Comparison of ENCODE assay signal across 8 cellular contexts in genomic region chr9:113349434-113350337, GRCh38. TPM values are rescaled to one million over a fixed set of nuclear protein-coding genes. Genes with fewer than 3 reads are reported as not detected.
DNase-seq lines count a peak whose midpoint lies in the region; ATAC-seq and TF ChIP-seq lines count a peak whose summit lies in the region.

BSPRY (plus strand) TSS chr9:113349541; CDS start chr9:113349580, 39 bp downstream.

- H3K4me2 ChIP-seq in SK-N-SH, result peak within 1 kb of the TSS; percentile 55; the same call in 1 of the 2 replicates

- no peak within 1 kb of the TSS for H3K27ac Mint-ChIP-seq in memory B cell

- TF ChIP-seq EP300 in SK-N-SH (IDR thresholded peaks at IDR 0.05; ENCODE audit: borderline replicate concordance in 1 of 2, low read depth in 1 of 2, low read length in 1 of 2) (no peak), tibial nerve (IDR thresholded peaks at IDR 0.05) (no peak)

- no peaks in the 10 kb centered on the region for H3K9me3 Mint-ChIP-seq in memory B cell

- POLR2A ChIA-PET in SK-N-SH (lab: Yijun Ruan, JAX), result interaction anchor here (0.6 to 3.8 kb wide), 3 partner anchors 10 to 135 kb away, joined by 3 to 21 read pairs (median 5); partner anchors contain the start of genes CDC26, PRPF4 and WDR31

- no peak within 1 kb of the TSS for H3K9ac ChIP-seq in SK-N-SH

- H3K36me3 ChIP-seq in SK-N-SH (replicated peaks in 1 of 2; ENCODE audit: control insufficient read depth in 1 of 2, insufficient read depth in 2 of 2, low read length in 1 of 2) (no peaks in the 10 kb centered on the region), tibial nerve (no peaks in the 10 kb centered on the region)

- 26% methylated on average over 28 of the region's 80 CpGs for WGBS in SK-N-SH (ENCODE audit: low lambda C conversion rate)
- WGBS in tibial nerve, 2 donors, result 4 to 5% methylated on average over 52 to 58 of the region's 80 CpGs

- H3K27me3 ChIP-seq in SK-N-SH (ENCODE audit: insufficient read depth) (peaks cover 29% of the 10 kb centered on the region), tibial nerve (peaks cover 0 to 34% of the 10 kb centered on the region in 2 donors)

- H3K9me3 ChIP-seq in SK-N-SH, result no peaks in the 10 kb centered on the region
- H3K9me3 ChIP-seq in tibial nerve, result no peaks in the 10 kb centered on the region

- peak within 1 kb of the TSS in 1 of 2 experiments; percentile 51; a peak in 2 of 4 replicates for H3K4me3 ChIP-seq in SK-N-SH (ENCODE audit: low read depth in 2 of 2, low read length in 1 of 2)
- H3K4me3 ChIP-seq in tibial nerve, result peak within 1 kb of the TSS; percentile 20 to 55 (median 33)

- no peak for TF ChIP-seq POLR2A in tibial nerve (IDR thresholded peaks at IDR 0.05)

- no peak for TF ChIP-seq CTCF in GM13976 (IDR thresholded peaks at IDR 0.05; ENCODE audit: borderline replicate concordance, control extremely low read depth, extremely low read depth, insufficient read depth, missing control alignments)
- TF ChIP-seq CTCF in SK-N-SH (IDR thresholded peaks at IDR 0.05), result no peak
- TF ChIP-seq CTCF in tibial nerve (IDR thresholded peaks at IDR 0.05), result no peak

- peak within 1 kb of the TSS; percentile 83 for H3K4me3 Mint-ChIP-seq in memory B cell

- no peaks in the 10 kb centered on the region for H3K79me2 ChIP-seq in SK-N-SH (ENCODE audit: insufficient read depth)

- CTCF ChIA-PET in SK-N-SH (lab: Yijun Ruan, JAX), result interaction anchor here (1.1 to 2.1 kb wide), 6 partner anchors 9 to 76 kb away, joined by 3 to 6 read pairs (median 4); partner anchors contain the start of gene ALAD

- in situ Hi-C loops in GM13976 (cut with MboI; ENCODE audit: low sequenced_read_pairs, unreplicated experiment), result no loop called here

- no peak within 1 kb of the TSS for H2AFZ ChIP-seq in SK-N-SH (ENCODE audit: low read depth)

- H3K27ac ChIP-seq in SK-N-SH (ENCODE audit: low read depth in 2 of 2, low read length in 1 of 2) (no peak within 1 kb of the TSS), tibial nerve (peak within 1 kb of the TSS in 1 of 4 donors; percentile 55)

- peak; percentile 68 for DNase-seq in GM13976 (ENCODE audit: low spot score)
- peak; percentile 84 for DNase-seq in SK-N-SH
- peak; percentile 26 for DNase-seq in cerebellum (ENCODE audit: low spot score)
- DNase-seq in memory B cell (ENCODE audit: low spot score in 2 of 2), result peak; percentile 16 to 45
- no peak for DNase-seq in tibial nerve (ENCODE audit: low spot score in 2 of 2)
- DNase-seq in GOT3 (lab: John Stamatoyannopoulos, UW), result no peak

- H3F3A ChIP-seq in SK-N-SH (replicated peaks; ENCODE audit: insufficient read depth), result no peaks in the 10 kb centered on the region

- no peaks in the 10 kb centered on the region for H3K36me3 Mint-ChIP-seq in memory B cell

- peaks cover 16% of the 10 kb centered on the region for H3K4me1 Mint-ChIP-seq in memory B cell

- peaks cover 0 to 13% of the 10 kb centered on the region in 2 experiments; a peak in 1 of 4 replicates for H3K4me1 ChIP-seq in SK-N-SH (ENCODE audit: control insufficient read depth in 1 of 2, insufficient read depth in 2 of 2, low read depth in 1 of 2, low read length in 1 of 2)
- peaks cover 0 to 22% (median 12%) of the 10 kb centered on the region in 4 donors for H3K4me1 ChIP-seq in tibial nerve

- peaks cover 15% of the 10 kb centered on the region for H3K27me3 Mint-ChIP-seq in memory B cell

- ATAC-seq in HG02763 (IDR thresholded peaks at IDR 0.05; ENCODE audit: unreplicated experiment), result peak; percentile 37
- ATAC-seq in memory B cell (ENCODE audit: low read depth), result peak; percentile 67
- no peak for ATAC-seq in GM18517 (IDR thresholded peaks at IDR 0.05; ENCODE audit: unreplicated experiment)

- no peak for TF ChIP-seq RAD21 in SK-N-SH (IDR thresholded peaks at IDR 0.05; ENCODE audit: low read length)

- H4K20me1 ChIP-seq in SK-N-SH (ENCODE audit: insufficient read depth), result no peaks in the 10 kb centered on the region

- no peaks in the 10 kb centered on the region for H3K9me2 ChIP-seq in SK-N-SH

TF ChIP-seq in SK-N-SH, 30 proteins besides CTCF, POLR2A, EP300 and RAD21:
- TF ChIP-seq, protein P1, sequence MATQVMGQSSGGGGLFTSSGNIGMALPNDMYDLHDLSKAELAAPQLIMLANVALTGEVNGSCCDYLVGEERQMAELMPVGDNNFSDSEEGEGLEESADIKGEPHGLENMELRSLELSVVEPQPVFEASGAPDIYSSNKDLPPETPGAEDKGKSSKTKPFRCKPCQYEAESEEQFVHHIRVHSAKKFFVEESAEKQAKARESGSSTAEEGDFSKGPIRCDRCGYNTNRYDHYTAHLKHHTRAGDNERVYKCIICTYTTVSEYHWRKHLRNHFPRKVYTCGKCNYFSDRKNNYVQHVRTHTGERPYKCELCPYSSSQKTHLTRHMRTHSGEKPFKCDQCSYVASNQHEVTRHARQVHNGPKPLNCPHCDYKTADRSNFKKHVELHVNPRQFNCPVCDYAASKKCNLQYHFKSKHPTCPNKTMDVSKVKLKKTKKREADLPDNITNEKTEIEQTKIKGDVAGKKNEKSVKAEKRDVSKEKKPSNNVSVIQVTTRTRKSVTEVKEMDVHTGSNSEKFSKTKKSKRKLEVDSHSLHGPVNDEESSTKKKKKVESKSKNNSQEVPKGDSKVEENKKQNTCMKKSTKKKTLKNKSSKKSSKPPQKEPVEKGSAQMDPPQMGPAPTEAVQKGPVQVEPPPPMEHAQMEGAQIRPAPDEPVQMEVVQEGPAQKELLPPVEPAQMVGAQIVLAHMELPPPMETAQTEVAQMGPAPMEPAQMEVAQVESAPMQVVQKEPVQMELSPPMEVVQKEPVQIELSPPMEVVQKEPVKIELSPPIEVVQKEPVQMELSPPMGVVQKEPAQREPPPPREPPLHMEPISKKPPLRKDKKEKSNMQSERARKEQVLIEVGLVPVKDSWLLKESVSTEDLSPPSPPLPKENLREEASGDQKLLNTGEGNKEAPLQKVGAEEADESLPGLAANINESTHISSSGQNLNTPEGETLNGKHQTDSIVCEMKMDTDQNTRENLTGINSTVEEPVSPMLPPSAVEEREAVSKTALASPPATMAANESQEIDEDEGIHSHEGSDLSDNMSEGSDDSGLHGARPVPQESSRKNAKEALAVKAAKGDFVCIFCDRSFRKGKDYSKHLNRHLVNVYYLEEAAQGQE (IDR thresholded peaks at IDR 0.05; ENCODE audit: low read depth, low read length), result no peak
- TF ChIP-seq, protein P2, sequence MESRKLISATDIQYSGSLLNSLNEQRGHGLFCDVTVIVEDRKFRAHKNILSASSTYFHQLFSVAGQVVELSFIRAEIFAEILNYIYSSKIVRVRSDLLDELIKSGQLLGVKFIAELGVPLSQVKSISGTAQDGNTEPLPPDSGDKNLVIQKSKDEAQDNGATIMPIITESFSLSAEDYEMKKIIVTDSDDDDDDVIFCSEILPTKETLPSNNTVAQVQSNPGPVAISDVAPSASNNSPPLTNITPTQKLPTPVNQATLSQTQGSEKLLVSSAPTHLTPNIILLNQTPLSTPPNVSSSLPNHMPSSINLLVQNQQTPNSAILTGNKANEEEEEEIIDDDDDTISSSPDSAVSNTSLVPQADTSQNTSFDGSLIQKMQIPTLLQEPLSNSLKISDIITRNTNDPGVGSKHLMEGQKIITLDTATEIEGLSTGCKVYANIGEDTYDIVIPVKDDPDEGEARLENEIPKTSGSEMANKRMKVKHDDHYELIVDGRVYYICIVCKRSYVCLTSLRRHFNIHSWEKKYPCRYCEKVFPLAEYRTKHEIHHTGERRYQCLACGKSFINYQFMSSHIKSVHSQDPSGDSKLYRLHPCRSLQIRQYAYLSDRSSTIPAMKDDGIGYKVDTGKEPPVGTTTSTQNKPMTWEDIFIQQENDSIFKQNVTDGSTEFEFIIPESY (IDR thresholded peaks at IDR 0.05; ENCODE audit: borderline replicate concordance, low read depth), result no peak
- TF ChIP-seq ELF1 (IDR thresholded peaks at IDR 0.05) (no peak), TEAD4 (IDR thresholded peaks at IDR 0.05; ENCODE audit: borderline replicate concordance, insufficient read depth) (no peak), GABPA (IDR thresholded peaks at IDR 0.05; ENCODE audit: low read depth) (no peak), POLR2AphosphoS5 (IDR thresholded peaks at IDR 0.05; ENCODE audit: low read depth, low read length) (no peak), RXRA (IDR thresholded peaks at IDR 0.05; ENCODE audit: borderline replicate concordance, low read depth) (no peak), SIN3A (IDR thresholded peaks at IDR 0.05; ENCODE audit: borderline replicate concordance, low read depth, low read length) (no peak), NRF1 (IDR thresholded peaks at IDR 0.05; ENCODE audit: low read depth, low read length) (no peak), RFX5 (IDR thresholded peaks at IDR 0.05; ENCODE audit: low read length) (no peak), MEF2A (IDR thresholded peaks at IDR 0.05; ENCODE audit: borderline replicate concordance, low read depth) (no peak), CHD2 (IDR thresholded peaks at IDR 0.05; ENCODE audit: low read length, partially characterized antibody) (no peak), GATA2 (CRISPR knock-in tag; IDR thresholded peaks at IDR 0.05) (no peak), NFIC (IDR thresholded peaks at IDR 0.05; ENCODE audit: borderline replicate concordance) (no peak)
- TF ChIP-seq, protein P3, sequence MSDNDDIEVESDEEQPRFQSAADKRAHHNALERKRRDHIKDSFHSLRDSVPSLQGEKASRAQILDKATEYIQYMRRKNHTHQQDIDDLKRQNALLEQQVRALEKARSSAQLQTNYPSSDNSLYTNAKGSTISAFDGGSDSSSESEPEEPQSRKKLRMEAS (IDR thresholded peaks at IDR 0.05; ENCODE audit: low read depth), result no peak
- TF ChIP-seq, protein P4, sequence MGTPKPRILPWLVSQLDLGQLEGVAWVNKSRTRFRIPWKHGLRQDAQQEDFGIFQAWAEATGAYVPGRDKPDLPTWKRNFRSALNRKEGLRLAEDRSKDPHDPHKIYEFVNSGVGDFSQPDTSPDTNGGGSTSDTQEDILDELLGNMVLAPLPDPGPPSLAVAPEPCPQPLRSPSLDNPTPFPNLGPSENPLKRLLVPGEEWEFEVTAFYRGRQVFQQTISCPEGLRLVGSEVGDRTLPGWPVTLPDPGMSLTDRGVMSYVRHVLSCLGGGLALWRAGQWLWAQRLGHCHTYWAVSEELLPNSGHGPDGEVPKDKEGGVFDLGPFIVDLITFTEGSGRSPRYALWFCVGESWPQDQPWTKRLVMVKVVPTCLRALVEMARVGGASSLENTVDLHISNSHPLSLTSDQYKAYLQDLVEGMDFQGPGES (IDR thresholded peaks at IDR 0.05; ENCODE audit: low read depth, low read length), result no peak
TF ChIP-seq in SK-N-SH: peak in this region for 0.

RNA-seq across cellular contexts. Expression of gene BSPRY, which starts in this region (rescaled TPM):
- 0.03 TPM in 1 of 2 replicates, not detected in the other for polyA plus RNA-seq in SK-N-SH (2012; rRNA removed)
- polyA plus RNA-seq in SK-N-SH (2012; cell fraction: cytosol; rRNA removed), result 0.01 TPM in 1 of 2 replicates, not detected in the other
- polyA plus RNA-seq in SK-N-SH (2012; cell fraction: nucleus; rRNA removed), result 0.02 and 0.05 TPM in 2 replicates
- 0.18 TPM for total RNA-seq in cerebellum
- total RNA-seq in tibial nerve, result under 1 TPM in 3 of 4 donors, not detected in 1; 0.21 to 0.59 (median 0.30) TPM

Comparison
In these comparisons a context has a peak if more than half of its experiments do, and no peak if none do; other contexts are left out.
1. Peak in DNase-seq and H3K4me2 ChIP-seq in SK-N-SH; RNA of the gene not detected or under 1 TPM.
2. Peak in DNase-seq in cerebellum; RNA of the gene not detected or under 1 TPM.
3. DNase-seq: peak in GM13976 (single experiment) and memory B cell (2 of 2); none in tibial nerve (0 of 2) and GOT3 (single experiment).